ENCODE assay signal across 8 cellular contexts in the genomic region with DNA sequence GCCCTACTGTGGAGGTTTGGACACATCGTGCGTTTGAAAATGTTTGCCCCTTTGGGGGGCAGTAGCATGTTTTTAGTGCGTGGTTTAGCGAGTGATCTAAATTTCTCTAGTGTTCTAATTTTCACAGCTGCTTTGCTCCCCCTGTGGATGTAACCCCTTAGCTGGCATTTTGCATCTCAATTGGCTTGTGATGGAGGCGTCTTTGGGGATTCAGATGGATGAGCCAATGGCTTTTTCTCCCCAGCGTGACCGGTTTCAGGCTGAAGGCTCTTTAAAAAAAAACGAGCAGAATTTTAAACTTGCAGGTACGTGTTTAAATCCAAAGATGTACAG. TPM values are rescaled to one million over a fixed set of nuclear protein-coding genes. Genes with fewer than 3 reads are reported as not detected.
DNase-seq lines count a peak whose midpoint lies in the region; ATAC-seq, FAIRE-seq and TF ChIP-seq lines count a peak whose summit lies in the region.

No MANE protein-coding gene starts in this region.

- no peaks in the 10 kb centered on the region for H3K27me3 Mint-ChIP-seq in activated CD4-positive, alpha-beta memory T cell treated with anti-CD3 and anti-CD28 coated beads, Interleukin-2, amount 10 ng/mL, durations not matched to agents 7 days and 5 days

- no peaks in the 10 kb centered on the region for H3K9me3 ChIP-seq in heart right ventricle
- H3K9me3 ChIP-seq in keratinocyte (ENCODE audit: control insufficient read depth, low read depth, low read length) = no peaks in the 10 kb centered on the region
- H3K9me3 ChIP-seq in thymus (ENCODE audit: control insufficient read depth) = no peaks in the 10 kb centered on the region

- H3K4me1 Mint-ChIP-seq in activated CD4-positive, alpha-beta memory T cell treated with anti-CD3 and anti-CD28 coated beads, Interleukin-2, amount 10 ng/mL, durations not matched to agents 7 days and 5 days = peaks cover 41% of the 10 kb centered on the region

- H3K4me3 ChIP-seq in heart right ventricle (peak overlapping the region; percentile 46 to 75 (median 64)), keratinocyte (ENCODE audit: control insufficient read depth in 2 of 3, extremely low read depth in 1 of 3, insufficient read depth in 2 of 3, low read depth in 1 of 3, low read length in 3 of 3) (peak overlapping the region; percentile 69 to 88 (median 87)), thymus (ENCODE audit: low read length) (peak overlapping the region; percentile 65)

- POLR2A ChIA-PET in activated CD4-positive, alpha-beta memory T cell treated with anti-CD3 and anti-CD28 coated beads, Interleukin-2, amount 10 ng/mL, durations not matched to agents 7 days and 5 days (lab: Charles Lee) = interaction anchor here (0.7 to 3.6 kb wide), 14 partner anchors 11 to 984 kb away, joined by 3 to 26 read pairs (median 4); a partner anchor contains a TSS

- peak; percentile 67 for FAIRE-seq in keratinocyte (lab: Jason Lieb, UNC)

- H3K79me2 ChIP-seq in keratinocyte (ENCODE audit: control insufficient read depth, insufficient read depth, low read length) = peaks cover 10% of the 10 kb centered on the region

- CTCF ChIA-PET in activated CD4-positive, alpha-beta memory T cell treated with anti-CD3 and anti-CD28 coated beads, Interleukin-2, amount 10 ng/mL, durations not matched to agents 7 days and 5 days (lab: Charles Lee) = interaction anchor here (1.3 to 4.9 kb wide), 6 partner anchors 12 to 430 kb away, joined by 3 to 41 read pairs (median 6); a partner anchor contains a TSS

- TF ChIP-seq CTCF in heart right ventricle (IDR thresholded peaks at IDR 0.05) (peak in 2 of 9 donors; percentile 2 to 7), keratinocyte (optimal IDR thresholded peaks at IDR 0.05 in 1 of 3, IDR thresholded peaks at IDR 0.05 in 1 of 3, conservative IDR thresholded peaks at IDR 0.05 in 1 of 3; ENCODE audit: extremely low read depth in 1 of 3, insufficient read depth in 2 of 3, low read length in 3 of 3) (no peak)

- ATAC-seq in heart right ventricle = no peak
- ATAC-seq in Right ventricle myocardium superior (ENCODE audit: poor library complexity) = no peak
- ATAC-seq in HG02678 (IDR thresholded peaks at IDR 0.05; ENCODE audit: unreplicated experiment) = peak; percentile 15

- no peaks in the 10 kb centered on the region for H4K20me1 ChIP-seq in keratinocyte (ENCODE audit: control insufficient read depth, extremely low read depth, insufficient read depth, low read length)

- dilution Hi-C loops in keratinocyte (cut with MboI; ENCODE audit: extremely low pct_ligation_motif_present, low sequenced_read_pairs) = no loop called here

- no peak overlapping the region for H3K27ac Mint-ChIP-seq in activated CD4-positive, alpha-beta memory T cell treated with anti-CD3 and anti-CD28 coated beads, Interleukin-2, amount 10 ng/mL, durations not matched to agents 7 days and 5 days

- H3K9me1 ChIP-seq in keratinocyte (ENCODE audit: control insufficient read depth, extremely low read depth, insufficient read depth, low read length) = no peaks in the 10 kb centered on the region

- H3K36me3 Mint-ChIP-seq in activated CD4-positive, alpha-beta memory T cell treated with anti-CD3 and anti-CD28 coated beads, Interleukin-2, amount 10 ng/mL, durations not matched to agents 7 days and 5 days (ENCODE audit: low read depth) = peaks cover 25% of the 10 kb centered on the region

- no peaks in the 10 kb centered on the region for H3K36me3 ChIP-seq in heart right ventricle
- H3K36me3 ChIP-seq in keratinocyte (ENCODE audit: control insufficient read depth in 2 of 2, extremely low read depth in 1 of 2, insufficient read depth in 2 of 2, low read length in 2 of 2) = no peaks in the 10 kb centered on the region
- H3K36me3 ChIP-seq in thymus (ENCODE audit: control insufficient read depth, insufficient read depth) = no peaks in the 10 kb centered on the region

- H3K9ac ChIP-seq in keratinocyte (ENCODE audit: control insufficient read depth, extremely low read depth, insufficient read depth, low read length) = peak overlapping the region; percentile 91

- H3K27ac ChIP-seq in heart right ventricle (peak overlapping the region in 9 of 10 donors; percentile 75 to 92 (median 83)), adipose tissue (ENCODE audit: low read depth, low read length) (peak overlapping the region; percentile 48), keratinocyte (ENCODE audit: control insufficient read depth, insufficient read depth, low read length) (peak overlapping the region; percentile 89), thymus (ENCODE audit: low read depth) (no peak overlapping the region)

- peak overlapping the region; percentile 98 for H3K4me2 ChIP-seq in keratinocyte (ENCODE audit: control insufficient read depth, extremely low read depth, insufficient read depth, low read depth, low read length)

- H3K9me3 Mint-ChIP-seq in activated CD4-positive, alpha-beta memory T cell treated with anti-CD3 and anti-CD28 coated beads, Interleukin-2, amount 10 ng/mL, durations not matched to agents 7 days and 5 days = no peaks in the 10 kb centered on the region

- H3K27me3 ChIP-seq in heart right ventricle (no peaks in the 10 kb centered on the region), keratinocyte (ENCODE audit: control insufficient read depth, extremely low read depth, insufficient read depth, low read length) (no peaks in the 10 kb centered on the region), thymus (ENCODE audit: control insufficient read depth, insufficient read depth) (no peaks in the 10 kb centered on the region)

- 0 to 2% methylated on average over 9 of the region's 9 CpGs for WGBS in heart right ventricle, 2 donors
- 1 to 2% (median 1%) methylated on average over 9 of the region's 9 CpGs for WGBS in adipose tissue, 3 donors
- 1% methylated on average over 9 of the region's 9 CpGs for WGBS in thymus

- H3K4me1 ChIP-seq in heart right ventricle (peaks cover 0 to 38% (median 15%) of the 10 kb centered on the region in 9 donors), keratinocyte (ENCODE audit: control insufficient read depth, extremely low read depth, insufficient read depth, low read length) (peaks cover 19% of the 10 kb centered on the region), thymus (ENCODE audit: control insufficient read depth, insufficient read depth, low read length) (peaks cover 8% of the 10 kb centered on the region)

- intact Hi-C loops in heart right ventricle (cut with DNase I) = loop anchor here (5.0 to 10.0 kb wide), 7 partner anchors 57 to 793 kb away; a partner anchor contains a TSS
- intact Hi-C loops in Right ventricle myocardium superior (cut with DNase I) = no loop called here

- H2AFZ ChIP-seq in keratinocyte (ENCODE audit: control insufficient read depth, low read length) = peak overlapping the region; percentile 100

- no peak for DNase-seq in heart right ventricle
- no peak for DNase-seq in Right ventricle myocardium superior
- peak; percentile 86 for DNase-seq in NCI-H1694 (lab: John Stamatoyannopoulos, UW)
- peak; percentile 1 for DNase-seq in keratinocyte (ENCODE audit: low read depth, low spot score)
- DNase-seq in activated CD4-positive, alpha-beta memory T cell treated with anti-CD3 and anti-CD28 coated beads, Interleukin-2, amount 10 ng/mL, durations not matched to agents 7 days and 5 days = no peak

- no peak overlapping the region for H3K4me3 Mint-ChIP-seq in activated CD4-positive, alpha-beta memory T cell treated with anti-CD3 and anti-CD28 coated beads, Interleukin-2, amount 10 ng/mL, durations not matched to agents 7 days and 5 days

RNA-seq across cellular contexts. Expression of a gene that starts 0.8 kb away (rescaled TPM):
- total RNA-seq in heart right ventricle (1 to 10 TPM in 4 of 10 donors, under 1 TPM in 6; 0.26 to 4.0 (median 0.73) TPM), Right ventricle myocardium superior (0.89 TPM)
- polyA plus RNA-seq in heart right ventricle (1 to 10 TPM in 1 of 2 donors, under 1 TPM in 1; 0.84 to 1.3 TPM), adipose tissue (1 to 10 TPM in 2 of 3 donors, under 1 TPM in 1; 0.41 to 3.4 (median 1.4) TPM), keratinocyte (2.6 to 8.1 TPM (median 4.4 TPM) in 3 replicates), thymus (8.1 TPM)
- 0.49 TPM for polyA plus RNA-seq in keratinocyte (2011; ENCODE audit: low read depth)
- polyA plus RNA-seq in keratinocyte (2011; cell fraction: cytosol; rRNA removed) = 1.7 and 3.2 TPM in 2 replicates
- 3.3 and 5.1 TPM in 2 replicates for polyA plus RNA-seq in keratinocyte (2011; cell fraction: nucleus; rRNA removed)
- 0.87 and 3.6 TPM in 2 replicates for polyA plus RNA-seq in keratinocyte (2012; ENCODE audit: low replicate concordance)
- polyA minus RNA-seq in keratinocyte = 0.82 to 4.4 TPM (median 2.9 TPM) in 3 replicates
- polyA minus RNA-seq in keratinocyte (2011; cell fraction: cytosol; rRNA and poly(A)+ RNA removed) = 0.96 TPM
- polyA minus RNA-seq in keratinocyte (2011; cell fraction: nucleus; rRNA and poly(A)+ RNA removed) = 1.2 and 2.1 TPM in 2 replicates
- 10 to 100 TPM; 26.7 to 28.1 TPM for total RNA-seq in activated CD4-positive, alpha-beta memory T cell treated with anti-CD3 and anti-CD28 coated beads, Interleukin-2, amount 10 ng/mL, durations not matched to agents 7 days and 5 days

Comparison
In these comparisons a context has a peak if more than half of its experiments do, and no peak if none do; other contexts are left out.
1. DNase-seq: peak in NCI-H1694 (single experiment) and keratinocyte (single experiment); none in heart right ventricle (0 of 2), Right ventricle myocardium superior (single experiment) and activated CD4-positive, alpha-beta memory T cell treated with anti-CD3 and anti-CD28 coated beads, Interleukin-2, amount 10 ng/mL, durations not matched to agents 7 days and 5 days (single experiment).
2. Peak in every context shown above with its lines, with median percentiles within 50 percentile points of each other: H3K4me3 ChIP-seq.